In genomic region chr4:51843309-51844156, GRCh38 we compare ENCODE assay signal across 8 cellular contexts. TPM values are rescaled to one million over a fixed set of nuclear protein-coding genes. Genes with fewer than 3 reads are reported as not detected.
DNase-seq lines count a peak whose midpoint lies in the region; ATAC-seq and TF ChIP-seq lines count a peak whose summit lies in the region.

No MANE protein-coding gene starts in this region.

- peak; percentile 22 for ATAC-seq in GM21737 (IDR thresholded peaks at IDR 0.05; ENCODE audit: unreplicated experiment)

- H3K9me3 ChIP-seq in MM.1S (replicated peaks; ENCODE audit: insufficient read depth, low read length) (no peaks in the 10 kb centered on the region), mesodermal cell (ENCODE audit: control insufficient read depth, low read length) (no peaks in the 10 kb centered on the region)

- H3K27ac ChIP-seq in MM.1S (ENCODE audit: low read length) (peak overlapping the region; percentile 76; the same call in 1 of the 2 replicates), mesodermal cell (ENCODE audit: low read depth, low read length, severe bottlenecking) (peak overlapping the region; percentile 81)

- H3K79me2 ChIP-seq in MM.1S (ENCODE audit: low read length) = peaks cover 48% of the 10 kb centered on the region

- H3K9me2 ChIP-seq in MM.1S (replicated peaks; ENCODE audit: insufficient read depth, low read length) = no peaks in the 10 kb centered on the region

- no peaks in the 10 kb centered on the region for H3K27me3 ChIP-seq in MM.1S (replicated peaks; ENCODE audit: insufficient read depth, low read length)

- H3K4me3 ChIP-seq in MM.1S (ENCODE audit: low read length) = peak overlapping the region; percentile 85
- peak overlapping the region; percentile 92 for H3K4me3 ChIP-seq in mesodermal cell (ENCODE audit: extremely low read depth, insufficient read depth, low read length, poor library complexity, severe bottlenecking)

- H3K4me1 ChIP-seq in MM.1S (ENCODE audit: low read length) (no peaks in the 10 kb centered on the region; the same call in 1 of the 2 replicates), mesodermal cell (ENCODE audit: control insufficient read depth, insufficient read depth, low read length, poor library complexity, severe bottlenecking) (peaks cover 6% of the 10 kb centered on the region)

- no peaks in the 10 kb centered on the region for H4K20me1 ChIP-seq in MM.1S (ENCODE audit: insufficient read depth, low read length)

- WGBS in mesodermal cell (ENCODE audit: insufficient coverage in 2 of 2), 2 experiments = 1 to 3% methylated on average over 13 to 27 of the region's 64 CpGs

- peaks cover 4% of the 10 kb centered on the region; the same call in 1 of the 2 replicates for H3K36me3 ChIP-seq in MM.1S (replicated peaks; ENCODE audit: insufficient read depth, low read length)
- H3K36me3 ChIP-seq in mesodermal cell (ENCODE audit: control insufficient read depth, insufficient read depth, low read length) = no peaks in the 10 kb centered on the region

- peak overlapping the region; percentile 63; the same call in 1 of the 2 replicates for H3K9ac ChIP-seq in MM.1S (ENCODE audit: low read length)

- H2AFZ ChIP-seq in MM.1S (ENCODE audit: low read length) = peak overlapping the region; percentile 69

- DNase-seq in GDM1 (lab: John Stamatoyannopoulos, UW) (peak; percentile 46), MM.1S (peak; percentile 43), T1000 (lab: John Stamatoyannopoulos, UW) (no peak)
- peak; percentile 54 to 59 for DNase-seq in activated CD4-positive, alpha-beta T cell treated with anti-CD3 and anti-CD28 coated beads, Interleukin-2, amount 50 U/mL, for 4 hours
- peak; percentile 58 for DNase-seq in effector CD8-positive, alpha-beta T cell (lab: John Stamatoyannopoulos, UW)
- DNase-seq in stimulated activated CD8-positive, alpha-beta memory T cell treated with anti-CD3 and anti-CD28 coated beads, Interleukin-15, amount 100 ng/mL, for 48 hours (ENCODE audit: low read depth in 2 of 2) = peak; percentile 24 to 36

- H3F3A ChIP-seq in MM.1S (ENCODE audit: insufficient read depth, low read length) = no peaks in the 10 kb centered on the region

- H3K4me2 ChIP-seq in MM.1S (ENCODE audit: low read depth, low read length) = peak overlapping the region; percentile 77

- no peak for TF ChIP-seq CTCF in MM.1S (IDR thresholded peaks at IDR 0.05; ENCODE audit: low read length)

RNA-seq across cellular contexts. Expression of gene DCUN1D4, which starts 0.6 kb away (rescaled TPM):
- 24.0 TPM for polyA plus RNA-seq in mesodermal cell (2013, experiment 1 of 2)
- 29.5 TPM for polyA plus RNA-seq in mesodermal cell (2013, experiment 2 of 2)
